23 cellular contexts compared by ENCODE assay signal in the genomic region with DNA sequence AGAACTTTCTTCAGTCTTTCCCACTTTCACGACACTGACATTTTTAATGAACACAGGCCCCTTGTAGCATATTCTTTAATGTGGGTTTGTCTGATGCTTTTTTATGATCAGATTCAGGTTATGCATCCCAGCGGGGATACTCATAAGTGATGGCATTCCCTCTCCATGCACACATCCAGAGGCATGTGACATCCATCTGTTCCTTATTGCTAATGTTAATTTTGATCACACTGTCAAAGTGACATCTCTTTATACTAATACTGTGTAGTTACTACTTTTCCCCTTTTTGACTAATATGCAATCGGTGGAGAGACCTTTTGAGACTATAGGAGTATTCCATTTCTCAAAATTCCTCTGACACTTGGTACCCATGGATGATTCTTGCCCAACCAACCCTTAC. TPM values are rescaled to one million over a fixed set of nuclear protein-coding genes. Genes with fewer than 3 reads are reported as not detected.
DNase-seq lines count a peak whose midpoint lies in the region; TF ChIP-seq lines count a peak whose summit lies in the region.
"Had no signal": no experiment of that assay in that cellular context is flagged by ENCODE, and none has a peak within 500 bp of the region (broad histone marks: within the 10 kb centered on the region; RNA-seq: fewer than 3 reads in every experiment).

No MANE protein-coding gene starts in this region.

- no peak overlapping the region for H3K4me3 ChIP-seq in CD4-positive, alpha-beta memory T cell (ENCODE audit: low read length in 2 of 2)
- H3K4me3 ChIP-seq in neural cell (ENCODE audit: low read length) (peak overlapping the region; percentile 14), coronary artery (no peak overlapping the region)
- H3K4me3 ChIP-seq: GM23338, lung, smooth muscle cell, stomach had no signal

- no peak overlapping the region for H3K9ac ChIP-seq in neural cell (ENCODE audit: low read length)

- H3K27me3 Mint-ChIP-seq in activated CD4-positive, alpha-beta T cell treated with anti-CD3 and anti-CD28 coated beads, Interleukin-2, amount 10 ng/mL, durations not matched to agents 24 days and 14 days = peaks cover 2% of the 10 kb centered on the region
- H3K27me3 Mint-ChIP-seq in CD4-positive, alpha-beta memory T cell = no peaks in the 10 kb centered on the region
- peaks cover 9% of the 10 kb centered on the region for H3K27me3 Mint-ChIP-seq in activated T-helper 2 cell treated with anti-CD3 and anti-CD28 coated beads, Interferon-gamma antibody, Interleukin-2, Interleukin-4, amounts not matched to agents 10 μg/mL and 5 μg/mL and 100 μg/mL, durations not matched to agents 14 hours and 24 hours and 36 hours (ENCODE audit: low read depth)

- peak overlapping the region; percentile 53 for H3K4me3 Mint-ChIP-seq in activated CD4-positive, alpha-beta T cell treated with anti-CD3 and anti-CD28 coated beads, Interleukin-2, amount 10 ng/mL, durations not matched to agents 24 days and 14 days
- H3K4me3 Mint-ChIP-seq in CD4-positive, alpha-beta memory T cell = peak overlapping the region; percentile 6 to 75 (median 58)
- peak overlapping the region; percentile 13 for H3K4me3 Mint-ChIP-seq in activated T-helper 2 cell treated with anti-CD3 and anti-CD28 coated beads, Interferon-gamma antibody, Interleukin-2, Interleukin-4, amounts not matched to agents 10 μg/mL and 5 μg/mL and 100 μg/mL, durations not matched to agents 14 hours and 24 hours and 36 hours (ENCODE audit: low read depth)
- H3K4me3 Mint-ChIP-seq: GM23338 had no signal

- no peaks in the 10 kb centered on the region for H4K20me1 ChIP-seq in neural cell (ENCODE audit: insufficient read depth)

- TF ChIP-seq RAD21 in neural cell (conservative IDR thresholded peaks at IDR 0.05) = no peak

- H3F3A ChIP-seq in neural cell (ENCODE audit: insufficient read depth, low read length, poor library complexity, severe bottlenecking) = no peaks in the 10 kb centered on the region

- intact Hi-C loops in activated CD4-positive, alpha-beta T cell treated with anti-CD3 and anti-CD28 coated beads, Interleukin-2, amount 10 ng/mL, durations not matched to agents 24 days and 14 days (cut with micrococcal nuclease) = loop anchor here (5.0 to 10.0 kb wide), 3 partner anchors 740 to 890 kb away; no protein-coding TSS in a partner anchor
- intact Hi-C loops in CD4-positive, alpha-beta memory T cell (cut with micrococcal nuclease) = loop anchor here (5.0 kb wide), 1 partner anchor 1355 kb away; a partner anchor contains a TSS
- intact Hi-C loops in activated T-helper 2 cell treated with anti-CD3 and anti-CD28 coated beads, Interferon-gamma antibody, Interleukin-2, Interleukin-4, amounts not matched to agents 10 μg/mL and 5 μg/mL and 100 μg/mL, durations not matched to agents 14 hours and 24 hours and 36 hours (cut with micrococcal nuclease) = loop anchor here (5.0 to 10.0 kb wide), 2 partner anchors 815 to 1288 kb away; no protein-coding TSS in a partner anchor

- DNase-seq in activated CD4-positive, alpha-beta T cell treated with anti-CD3 and anti-CD28 coated beads, Interleukin-2, amount 10 ng/mL, durations not matched to agents 24 days and 14 days = no peak
- no peak for DNase-seq in activated CD4-positive, alpha-beta T cell treated with anti-CD3 and anti-CD28 coated beads, Interleukin-2, amount 50 U/mL, for 4 hours
- no peak for DNase-seq in CD4-positive, alpha-beta memory T cell
- DNase-seq in activated T-helper 2 cell treated with anti-CD3 and anti-CD28 coated beads, Interferon-gamma antibody, Interleukin-2, Interleukin-4, amounts not matched to agents 10 μg/mL and 5 μg/mL and 100 μg/mL, durations not matched to agents 14 hours and 24 hours and 36 hours (ENCODE audit: low spot score) = no peak
- no peak for DNase-seq in OCI-M2 (lab: John Stamatoyannopoulos, UW; ENCODE audit: unreplicated experiment)
- no peak for DNase-seq in NK-92 (lab: John Stamatoyannopoulos, UW; ENCODE audit: unreplicated experiment)
- DNase-seq in coronary artery (ENCODE audit: low spot score) = no peak
- DNase-seq: activated CD4-positive, alpha-beta T cell treated with anti-CD3 and anti-CD28 coated beads, Interleukin-2, amount 50 U/mL, for 1 hour; cortex of kidney; EL; Kasumi-1; NCI-H187 treated with DMSO at 0.1 percent for 48 hours; NCI-H345; NCI-H774; retina; stimulated activated CD4-positive, alpha-beta T cell treated with anti-CD3 and anti-CD28 coated beads, Interleukin-2, amount 100 ng/mL, for 48 hours; stomach; transverse colon had no signal

- peaks cover 34% of the 10 kb centered on the region for H3K4me1 Mint-ChIP-seq in activated CD4-positive, alpha-beta T cell treated with anti-CD3 and anti-CD28 coated beads, Interleukin-2, amount 10 ng/mL, durations not matched to agents 24 days and 14 days
- peaks cover 22 to 34% (median 28%) of the 10 kb centered on the region in 4 donors for H3K4me1 Mint-ChIP-seq in CD4-positive, alpha-beta memory T cell
- peaks cover 34% of the 10 kb centered on the region for H3K4me1 Mint-ChIP-seq in activated T-helper 2 cell treated with anti-CD3 and anti-CD28 coated beads, Interferon-gamma antibody, Interleukin-2, Interleukin-4, amounts not matched to agents 10 μg/mL and 5 μg/mL and 100 μg/mL, durations not matched to agents 14 hours and 24 hours and 36 hours (ENCODE audit: low read depth)

- no peaks in the 10 kb centered on the region for H3K79me2 ChIP-seq in neural cell (replicated peaks; ENCODE audit: insufficient read depth, low read length)

- POLR2A ChIA-PET in CD4-positive, alpha-beta memory T cell (lab: Charles Lee; ENCODE audit: partially characterized antibody) = interaction anchor here (1.5 to 1.8 kb wide), 2 partner anchors 9 to 21 kb away, joined by 3 to 11 read pairs; no protein-coding TSS in a partner anchor

- TF ChIP-seq CTCF in neural cell (IDR thresholded peaks at IDR 0.05; ENCODE audit: poor library complexity, severe bottlenecking) (no peak), coronary artery (IDR thresholded peaks at IDR 0.05) (no peak)

- H3K9me2 ChIP-seq in neural cell (ENCODE audit: insufficient read depth, low read length) = no peaks in the 10 kb centered on the region

- H3K36me3 ChIP-seq in CD4-positive, alpha-beta memory T cell (ENCODE audit: insufficient read depth, low read length) = no peaks in the 10 kb centered on the region
- no peaks in the 10 kb centered on the region for H3K36me3 ChIP-seq in neural cell (ENCODE audit: insufficient read depth, low read length)
- H3K36me3 ChIP-seq: stomach, transverse colon had no signal

- H3K36me3 Mint-ChIP-seq in activated CD4-positive, alpha-beta T cell treated with anti-CD3 and anti-CD28 coated beads, Interleukin-2, amount 10 ng/mL, durations not matched to agents 24 days and 14 days (ENCODE audit: low read depth) = peaks cover 3% of the 10 kb centered on the region
- H3K36me3 Mint-ChIP-seq in CD4-positive, alpha-beta memory T cell = no peaks in the 10 kb centered on the region
- H3K36me3 Mint-ChIP-seq in activated T-helper 2 cell treated with anti-CD3 and anti-CD28 coated beads, Interferon-gamma antibody, Interleukin-2, Interleukin-4, amounts not matched to agents 10 μg/mL and 5 μg/mL and 100 μg/mL, durations not matched to agents 14 hours and 24 hours and 36 hours (ENCODE audit: low read depth) = peaks cover 3% of the 10 kb centered on the region

- H3K27ac ChIP-seq in CD4-positive, alpha-beta memory T cell (ENCODE audit: low read depth, low read length) = no peak overlapping the region
- H3K27ac ChIP-seq in neural cell (ENCODE audit: low read length) = peak overlapping the region; percentile 28
- no peak overlapping the region for H3K27ac ChIP-seq in coronary artery

- peak overlapping the region; percentile 2 for H3K27ac Mint-ChIP-seq in activated CD4-positive, alpha-beta T cell treated with anti-CD3 and anti-CD28 coated beads, Interleukin-2, amount 10 ng/mL, durations not matched to agents 24 days and 14 days
- peak overlapping the region; percentile 83 to 99 (median 88) for H3K27ac Mint-ChIP-seq in CD4-positive, alpha-beta memory T cell
- H3K27ac Mint-ChIP-seq in activated T-helper 2 cell treated with anti-CD3 and anti-CD28 coated beads, Interferon-gamma antibody, Interleukin-2, Interleukin-4, amounts not matched to agents 10 μg/mL and 5 μg/mL and 100 μg/mL, durations not matched to agents 14 hours and 24 hours and 36 hours = no peak overlapping the region
- H3K27ac Mint-ChIP-seq: GM23338 had no signal

- peak; percentile 52 for TF ChIP-seq EP300 in neural cell (conservative IDR thresholded peaks at IDR 0.05; ENCODE audit: poor library complexity, severe bottlenecking)

- H3K4me1 ChIP-seq in CD4-positive, alpha-beta memory T cell (ENCODE audit: insufficient read depth, low read length) = peaks cover 24% of the 10 kb centered on the region
- H3K4me1 ChIP-seq: transverse colon had no signal

- CTCF ChIA-PET in CD4-positive, alpha-beta memory T cell (lab: Charles Lee; ENCODE audit: partially characterized antibody) = no interaction called here

- H3K4me2 ChIP-seq in neural cell (ENCODE audit: low read length) = no peak overlapping the region
- H3K4me2 ChIP-seq: smooth muscle cell had no signal

- peaks cover 17% of the 10 kb centered on the region for H3K9me3 Mint-ChIP-seq in activated CD4-positive, alpha-beta T cell treated with anti-CD3 and anti-CD28 coated beads, Interleukin-2, amount 10 ng/mL, durations not matched to agents 24 days and 14 days
- peaks cover 0 to 1% (median 0%) of the 10 kb centered on the region in 8 donors for H3K9me3 Mint-ChIP-seq in CD4-positive, alpha-beta memory T cell
- peaks cover 12% of the 10 kb centered on the region for H3K9me3 Mint-ChIP-seq in activated T-helper 2 cell treated with anti-CD3 and anti-CD28 coated beads, Interferon-gamma antibody, Interleukin-2, Interleukin-4, amounts not matched to agents 10 μg/mL and 5 μg/mL and 100 μg/mL, durations not matched to agents 14 hours and 24 hours and 36 hours
- H3K9me3 Mint-ChIP-seq: GM23338 had no signal

- H3K9me3 ChIP-seq in CD4-positive, alpha-beta memory T cell (ENCODE audit: control insufficient read depth in 1 of 2, low read length in 2 of 2) = no peaks in the 10 kb centered on the region
- H3K9me3 ChIP-seq in neural cell (ENCODE audit: low read length) = no peaks in the 10 kb centered on the region
- H3K9me3 ChIP-seq: stomach, transverse colon had no signal

- H3K27me3 ChIP-seq in CD4-positive, alpha-beta memory T cell (ENCODE audit: insufficient read depth, low read length) = no peaks in the 10 kb centered on the region
- no peaks in the 10 kb centered on the region for H3K27me3 ChIP-seq in neural cell (ENCODE audit: insufficient read depth, low read depth, low read length)
- H3K27me3 ChIP-seq: stomach, transverse colon had no signal

- no peak overlapping the region for H2AFZ ChIP-seq in neural cell (ENCODE audit: low read depth, low read length)

TF ChIP-seq in neural cell, 6 proteins besides CTCF, POLR2A, EP300 and RAD21 (continues in another document):
- TF ChIP-seq POLR2AphosphoS5 (IDR thresholded peaks at IDR 0.05) = peak; percentile 69

RNA-seq across cellular contexts. Expression of a gene that starts 43.8 kb away (rescaled TPM):
- 0.23 and 0.66 TPM in 2 replicates for total RNA-seq in activated CD4-positive, alpha-beta T cell treated with anti-CD3 and anti-CD28 coated beads, Interleukin-2, amount 10 ng/mL, durations not matched to agents 24 days and 14 days
- total RNA-seq in CD4-positive, alpha-beta memory T cell = under 1 TPM; 0.03 to 0.06 TPM
- not detected for polyA plus RNA-seq in CD4-positive, alpha-beta memory T cell
- 2.0 and 2.5 TPM in 2 replicates for total RNA-seq in activated T-helper 2 cell treated with anti-CD3 and anti-CD28 coated beads, Interferon-gamma antibody, Interleukin-2, Interleukin-4, amounts not matched to agents 10 μg/mL and 5 μg/mL and 100 μg/mL, durations not matched to agents 14 hours and 24 hours and 36 hours
- 0.10 and 0.35 TPM in 2 replicates for polyA plus RNA-seq in neural cell
- 0.69 and 0.97 TPM in 2 replicates for polyA minus RNA-seq in neural cell
- total RNA-seq: fibroblast of lung had no signal
